Comparison of ENCODE assay signal across 15 cellular contexts in the genomic region with DNA sequence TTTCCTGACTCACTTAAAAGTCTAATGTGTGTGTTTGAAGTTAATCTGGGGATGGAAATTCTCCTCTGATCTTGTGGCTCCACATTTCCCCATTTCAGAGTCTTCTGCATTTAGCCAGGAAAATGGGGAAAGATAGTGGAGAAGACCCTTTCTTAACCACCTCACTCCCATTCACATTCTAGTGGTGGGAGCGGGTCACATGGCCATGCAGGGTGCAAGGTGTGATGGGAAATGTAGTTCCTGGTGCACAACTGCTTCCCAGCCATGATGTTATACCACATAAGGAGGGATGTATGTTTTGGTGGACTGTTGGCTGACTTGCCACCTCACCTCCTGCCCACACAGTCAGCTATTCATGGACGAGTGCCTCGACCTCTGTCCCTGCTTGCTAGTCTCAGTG.
DNase-seq lines count a peak whose midpoint lies in the region; ATAC-seq, FAIRE-seq and TF ChIP-seq lines count a peak whose summit lies in the region.
"Had no signal": no experiment of that assay in that cellular context is flagged by ENCODE, and none has a peak within 500 bp of the region (broad histone marks: within the 10 kb centered on the region; RNA-seq: fewer than 3 reads in every experiment).

No MANE protein-coding gene starts in this region.

- no peak for TF ChIP-seq EP300 in H1 (IDR thresholded peaks at IDR 0.05; ENCODE audit: borderline replicate concordance in 1 of 2, low read depth in 2 of 2, low read length in 2 of 2)

- no TSS peak for BruUV-seq in OCI-LY7 (replicated peaks; lab: Mats Ljungman, UMichigan)

- no peaks in the 10 kb centered on the region for H3F3A ChIP-seq in GM23248 (ENCODE audit: insufficient read depth)

- TF ChIP-seq POLR2A in H1 (IDR thresholded peaks at IDR 0.05; ENCODE audit: control extremely low read depth in 1 of 2, low read depth in 2 of 2, low read length in 2 of 2): no peak

- H3K9me3 ChIP-seq in GM23248 (ENCODE audit: low read depth) (no peaks in the 10 kb centered on the region), OCI-LY7 (ENCODE audit: low read length) (no peaks in the 10 kb centered on the region), H1 (ENCODE audit: insufficient read depth in 2 of 2, low read depth in 1 of 2, low read length in 1 of 2) (no peaks in the 10 kb centered on the region; a peak in 1 of 4 replicates)
- H3K9me3 ChIP-seq: SJCRH30 had no signal

- no peak for ATAC-seq in foreskin keratinocyte

- no peaks in the 10 kb centered on the region for H3K23me2 ChIP-seq in H1 (ENCODE audit: low read depth, low read length)

- CTCF ChIA-PET in OCI-LY7 (lab: Charles Lee; ENCODE audit: unreplicated experiment): no interaction called here
- CTCF ChIA-PET in H1 (lab: Charles Lee; ENCODE audit: partially characterized antibody): interaction anchor here (1.0 to 1.8 kb wide), 2 partner anchors 15 to 43 kb away, joined by 3 to 4 read pairs; no protein-coding TSS in a partner anchor

- H4K91ac ChIP-seq in H1 (replicated peaks; ENCODE audit: insufficient read length, low read length): no peak overlapping the region

- no peak overlapping the region for H3K23ac ChIP-seq in H1 (ENCODE audit: insufficient read length)

- no peak overlapping the region for H3K56ac ChIP-seq in H1 (replicated peaks; ENCODE audit: insufficient read length, low read depth, low read length)

- TF ChIP-seq CTCF in OCI-LY7 (conservative IDR thresholded peaks at IDR 0.05; ENCODE audit: low read length) (no peak), H1 (IDR thresholded peaks at IDR 0.05; ENCODE audit: control extremely low read depth in 1 of 3, insufficient read depth in 1 of 3, low read depth in 1 of 3, low read length in 3 of 3) (no peak), foreskin keratinocyte (conservative IDR thresholded peaks at IDR 0.05) (no peak)

- H4K5ac ChIP-seq in H1 (ENCODE audit: insufficient read length, low read depth, low read length): no peak overlapping the region

- H2BK20ac ChIP-seq in H1 (ENCODE audit: low read length): no peak overlapping the region; the same call in 1 of the 2 replicates

- H3K9ac ChIP-seq in GM23248 (no peak overlapping the region), H1 (replicated peaks in 1 of 4; ENCODE audit: extremely low read depth in 1 of 4, low read depth in 3 of 4, low read length in 3 of 4) (no peak overlapping the region)
- H3K9ac ChIP-seq: BLaER1 had no signal

- H3K4me2 ChIP-seq in GM23248 (ENCODE audit: unreplicated experiment): no peak overlapping the region
- H3K4me2 ChIP-seq in OCI-LY7 (ENCODE audit: low read length): no peak overlapping the region
- H3K4me2 ChIP-seq in H1 (ENCODE audit: insufficient read depth in 1 of 2, low read depth in 2 of 2, low read length in 2 of 2): no peak overlapping the region
- H3K4me2 ChIP-seq: BLaER1 had no signal

- H3K79me2 ChIP-seq in GM23248 (ENCODE audit: insufficient read depth): no peaks in the 10 kb centered on the region
- no peaks in the 10 kb centered on the region for H3K79me2 ChIP-seq in OCI-LY7 (ENCODE audit: insufficient read depth, low read depth, low read length)
- no peaks in the 10 kb centered on the region for H3K79me2 ChIP-seq in H1 (ENCODE audit: control insufficient read depth in 1 of 2, insufficient read depth in 2 of 2, low read length in 2 of 2)

- TF ChIP-seq RAD21 in H1 (IDR thresholded peaks at IDR 0.05 in 1 of 2, conservative IDR thresholded peaks at IDR 0.05 in 1 of 2; ENCODE audit: low read depth in 2 of 2, low read length in 2 of 2): no peak

- H3K4me1 ChIP-seq in GM23248 (ENCODE audit: insufficient read depth) (no peaks in the 10 kb centered on the region), OCI-LY7 (ENCODE audit: insufficient read depth, low read length, poor library complexity, severe bottlenecking) (no peaks in the 10 kb centered on the region), H1 (replicated peaks in 1 of 4; ENCODE audit: control insufficient read depth in 3 of 4, insufficient read depth in 4 of 4, low read length in 3 of 4) (peaks cover 2 to 10% (median 4%) of the 10 kb centered on the region in 4 experiments; a peak in 6 of 7 replicates), foreskin keratinocyte (no peaks in the 10 kb centered on the region)
- H3K4me1 ChIP-seq: BLaER1, SJCRH30 had no signal

- no peak overlapping the region for H3K14ac ChIP-seq in H1 (ENCODE audit: insufficient read length)

- no peak overlapping the region; the same call in 1 of the 2 replicates for H2BK12ac ChIP-seq in H1 (ENCODE audit: low read depth, low read length)

- H3K9me2 ChIP-seq in GM23248 (ENCODE audit: insufficient read depth) (no peaks in the 10 kb centered on the region), OCI-LY7 (ENCODE audit: insufficient read depth, low read length) (no peaks in the 10 kb centered on the region)

- H4K8ac ChIP-seq in H1 (ENCODE audit: extremely low read depth, insufficient read depth, low read length): no peak overlapping the region

- H2AFZ ChIP-seq in GM23248: no peak overlapping the region
- peak overlapping the region; percentile 59; the same call in 1 of the 2 replicates for H2AFZ ChIP-seq in OCI-LY7 (ENCODE audit: low read length)
- peak overlapping the region; percentile 78 for H2AFZ ChIP-seq in H1 (ENCODE audit: low read length)

- WGBS in GM23248 (ENCODE audit: low coverage in 1 of 2, low lambda C conversion rate in 2 of 2, missing lambda C conversion rate in 2 of 2), 2 experiments: 69 to 77% methylated on average over 3 of the region's 3 CpGs
- 85% methylated on average over 3 of the region's 3 CpGs; no CpG with 5 or more reads in 1 of the 2 experiments for WGBS in H1 (ENCODE audit: extremely low coverage in 1 of 2, insufficient coverage in 1 of 2, insufficient read length in 1 of 2, insufficient replicate concordance in 2 of 2, low coverage in 1 of 2, low lambda C conversion rate in 2 of 2, missing lambda C conversion rate in 1 of 2), 2 experiments

- in situ Hi-C loops in GM23248 (cut with MboI): no loop called here

- H3K27ac ChIP-seq in GM23248: no peak overlapping the region
- no peak overlapping the region for H3K27ac ChIP-seq in OCI-LY7 (ENCODE audit: low read depth, low read length, poor library complexity, severe bottlenecking)
- H3K27ac ChIP-seq in H1 (ENCODE audit: low read depth, low read length): no peak overlapping the region
- H3K27ac ChIP-seq in foreskin keratinocyte: no peak overlapping the region
- H3K27ac ChIP-seq: BLaER1, coronary artery, SJCRH30 had no signal

- H3K4me3 ChIP-seq in GM23248 (no peak overlapping the region), OCI-LY7 (ENCODE audit: low read depth, low read length, poor library complexity, severe bottlenecking) (no peak overlapping the region), H1 (ENCODE audit: extremely low read depth in 1 of 4, insufficient read depth in 2 of 4, low read depth in 3 of 4, low read length in 4 of 4) (no peak overlapping the region)
- H3K4me3 ChIP-seq: BLaER1, coronary artery, SJCRH30 had no signal

- peak; percentile 73 for FAIRE-seq in H1 (lab: Jason Lieb, UNC)
- FAIRE-seq: TTC549 had no signal

- no peak overlapping the region for H3K18ac ChIP-seq in H1 (ENCODE audit: extremely low read depth, low read length)

- no peaks in the 10 kb centered on the region for H3K79me1 ChIP-seq in H1 (ENCODE audit: low read depth, low read length)

- peak overlapping the region; percentile 82; the same call in 1 of the 2 replicates for H2BK15ac ChIP-seq in H1 (ENCODE audit: low read length)

- H3K27me3 ChIP-seq in GM23248 (replicated peaks; ENCODE audit: insufficient read depth) (no peaks in the 10 kb centered on the region), H1 (replicated peaks in 1 of 4; ENCODE audit: control insufficient read depth in 3 of 4, extremely low read depth in 1 of 4, insufficient read depth in 3 of 4, low read length in 3 of 4) (no peaks in the 10 kb centered on the region), foreskin keratinocyte (peaks cover 7% of the 10 kb centered on the region)
- H3K27me3 ChIP-seq: BLaER1, SJCRH30 had no signal

- H3K4ac ChIP-seq in H1 (replicated peaks; ENCODE audit: insufficient read length, low read depth, low read length): peak overlapping the region; percentile 22

- H2AK5ac ChIP-seq in H1 (ENCODE audit: low read depth, low read length): no peak overlapping the region

- peak; percentile 28 for DNase-seq in AG08395 (ENCODE audit: low spot score)
- peak; percentile 16 for DNase-seq in GM23248
- DNase-seq in OCI-LY7 (ENCODE audit: low spot score): peak; percentile 28
- DNase-seq in H1 (ENCODE audit: low read depth in 1 of 2, low spot score in 2 of 2): no peak
- no peak for DNase-seq in foreskin keratinocyte
- DNase-seq in AG08396 (ENCODE audit: low spot score): no peak
- DNase-seq in EL: no peak
- no peak for DNase-seq in activated gamma-delta T cell treated with Interleukin-2 at 50 U/mL for 16 hours
- DNase-seq: amygdala; Kasumi-1; stimulated activated CD4-positive, alpha-beta T cell treated with anti-CD3 and anti-CD28 coated beads, Interleukin-4, amount 100 ng/mL, for 4 hours had no signal

- H3K36me3 ChIP-seq in GM23248 (ENCODE audit: low read depth) (no peaks in the 10 kb centered on the region), OCI-LY7 (ENCODE audit: insufficient read depth, low read length) (no peaks in the 10 kb centered on the region), H1 (ENCODE audit: control insufficient read depth in 2 of 4, insufficient read depth in 4 of 4, low read length in 3 of 4) (no peaks in the 10 kb centered on the region)
- H3K36me3 ChIP-seq: BLaER1, SJCRH30 had no signal

- intact Hi-C loops in OCI-LY7 (cut with micrococcal nuclease; ENCODE audit: unreplicated experiment): no loop called here

- POLR2A ChIA-PET in OCI-LY7 (lab: Charles Lee) (no interaction called here), H1 (lab: Charles Lee; ENCODE audit: partially characterized antibody) (interaction anchor here (1.1 kb wide), 1 partner anchor 79 kb away, joined by 3 read pairs; no protein-coding TSS in a partner anchor)

- H2BK120ac ChIP-seq in H1 (replicated peaks; ENCODE audit: low read depth, low read length): no peak overlapping the region

- H2BK5ac ChIP-seq in H1 (ENCODE audit: low read depth, low read length): no peak overlapping the region

- H4K20me1 ChIP-seq in GM23248 (ENCODE audit: insufficient read depth) (no peaks in the 10 kb centered on the region), OCI-LY7 (ENCODE audit: insufficient read depth, low read length) (no peaks in the 10 kb centered on the region), H1 (replicated peaks in 1 of 2; ENCODE audit: control insufficient read depth in 1 of 2, insufficient read depth in 2 of 2, low read length in 2 of 2) (no peaks in the 10 kb centered on the region)
- H4K20me1 ChIP-seq: BLaER1 had no signal

TF ChIP-seq in H1, 55 proteins besides CTCF, POLR2A, EP300 and RAD21 (continues in another document):
- TF ChIP-seq, protein P1, sequence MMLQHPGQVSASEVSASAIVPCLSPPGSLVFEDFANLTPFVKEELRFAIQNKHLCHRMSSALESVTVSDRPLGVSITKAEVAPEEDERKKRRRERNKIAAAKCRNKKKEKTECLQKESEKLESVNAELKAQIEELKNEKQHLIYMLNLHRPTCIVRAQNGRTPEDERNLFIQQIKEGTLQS (IDR thresholded peaks at IDR 0.05; ENCODE audit: insufficient read depth, low read depth, low read length): peak; percentile 82
- TF ChIP-seq CREB1 (IDR thresholded peaks at IDR 0.05) (0 out of 2 replicates have a peak, but pooled peaks have one; percentile 17), YY1 (IDR thresholded peaks at IDR 0.05; ENCODE audit: low read depth, low read length) (peak; percentile 79), ZNF274 (IDR thresholded peaks at IDR 0.05; ENCODE audit: borderline replicate concordance, extremely low read depth, low read length) (no peak)

Comparison
In these comparisons a context has a peak if more than half of its experiments do, and no peak if none do; other contexts are left out.
1. DNase-seq: peak in AG08395 (single experiment), GM23248 (single experiment) and OCI-LY7 (single experiment); none in H1 (0 of 2), foreskin keratinocyte (0 of 2), AG08396 (single experiment), EL (single experiment) and activated gamma-delta T cell treated with Interleukin-2 at 50 U/mL for 16 hours (single experiment).